In the genomic region with DNA sequence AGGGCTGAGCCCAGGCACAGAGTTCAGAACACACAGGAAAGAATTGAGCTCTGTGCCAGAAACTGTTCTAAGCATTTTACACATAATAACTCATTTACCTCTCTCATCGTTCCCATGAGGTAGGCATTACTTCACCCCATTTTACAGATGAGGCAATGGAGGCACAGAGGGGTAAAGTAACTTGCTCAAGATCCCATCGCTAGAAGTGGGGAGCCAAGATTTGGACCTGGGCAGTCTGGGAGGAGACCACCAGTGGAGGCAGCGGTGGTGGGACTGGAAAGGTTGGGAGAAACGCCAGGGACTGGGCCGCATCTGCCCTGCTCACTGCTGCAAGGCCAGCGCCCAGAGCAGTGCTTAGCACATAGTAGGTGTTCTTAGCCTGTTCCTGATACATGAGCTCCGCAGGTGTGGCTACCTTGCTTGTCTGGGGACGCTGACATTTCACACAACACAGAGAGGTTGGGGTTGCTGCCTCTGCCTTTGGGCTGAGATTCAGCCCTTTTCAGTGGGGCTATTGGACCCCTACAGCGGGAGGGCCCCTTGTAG, we compare ENCODE assay signal across 8 cellular contexts. TPM values are rescaled to one million over a fixed set of nuclear protein-coding genes. Genes with fewer than 3 reads are reported as not detected.
DNase-seq lines count a peak whose midpoint lies in the region; ATAC-seq and TF ChIP-seq lines count a peak whose summit lies in the region.

No MANE protein-coding gene starts in this region.

- DNase-seq in heart left ventricle, result peak in 3 of 5 donors; percentile 3 to 21 (median 15)
- DNase-seq in right atrium auricular region (ENCODE audit: low spot score), result no peak
- DNase-seq in activated naive CD8-positive, alpha-beta T cell treated with anti-CD3 and anti-CD28 coated beads, Interleukin-2, amount 50 U/mL, for 24 hours, result no peak
- DNase-seq in mesothelial cell of epicardium (ENCODE audit: low spot score in 2 of 2, unreplicated experiment in 2 of 2), result no peak
- peak; percentile 11 to 17 for DNase-seq in uterus
- no peak for DNase-seq in prostate gland (ENCODE audit: low spot score)
- DNase-seq in substantia nigra (lab: John Stamatoyannopoulos, UW), result no peak
- DNase-seq in WERI-Rb-1, result no peak

- TF ChIP-seq POLR2A in heart left ventricle (IDR thresholded peaks at IDR 0.05) (no peak), uterus (IDR thresholded peaks at IDR 0.05) (no peak), prostate gland (IDR thresholded peaks at IDR 0.05) (no peak)

- H3K27ac ChIP-seq in heart left ventricle, result peak overlapping the region in 7 of 12 donors; percentile 30 to 83 (median 48)
- H3K27ac ChIP-seq in right atrium auricular region, result peak overlapping the region in 1 of 2 donors; percentile 6
- peak overlapping the region in 1 of 2 donors; percentile 32 for H3K27ac ChIP-seq in uterus
- H3K27ac ChIP-seq in prostate gland, result no peak overlapping the region
- no peak overlapping the region for H3K27ac ChIP-seq in substantia nigra (ENCODE audit: low read depth, low read length, poor library complexity, severe bottlenecking)
- H3K27ac ChIP-seq in WERI-Rb-1, result no peak overlapping the region

- peaks cover 61% of the 10 kb centered on the region for H3K4me1 Mint-ChIP-seq in activated naive CD8-positive, alpha-beta T cell treated with anti-CD3 and anti-CD28 coated beads, Interleukin-2, amount 50 U/mL, for 24 hours
- H3K4me1 Mint-ChIP-seq in mesothelial cell of epicardium, result peaks cover 76% of the 10 kb centered on the region

- peak overlapping the region; percentile 91 for H3K27ac Mint-ChIP-seq in activated naive CD8-positive, alpha-beta T cell treated with anti-CD3 and anti-CD28 coated beads, Interleukin-2, amount 50 U/mL, for 24 hours
- H3K27ac Mint-ChIP-seq in mesothelial cell of epicardium, result peak overlapping the region; percentile 95

- peaks cover 6 to 68% (median 43%) of the 10 kb centered on the region in 12 donors for H3K4me1 ChIP-seq in heart left ventricle
- peaks cover 0 to 62% of the 10 kb centered on the region in 2 donors for H3K4me1 ChIP-seq in right atrium auricular region
- H3K4me1 ChIP-seq in uterus, result peaks cover 0 to 18% of the 10 kb centered on the region in 2 donors
- no peaks in the 10 kb centered on the region for H3K4me1 ChIP-seq in prostate gland (replicated peaks)

- no peaks in the 10 kb centered on the region for H3K36me3 Mint-ChIP-seq in activated naive CD8-positive, alpha-beta T cell treated with anti-CD3 and anti-CD28 coated beads, Interleukin-2, amount 50 U/mL, for 24 hours (ENCODE audit: low read depth)
- no peaks in the 10 kb centered on the region for H3K36me3 Mint-ChIP-seq in mesothelial cell of epicardium

- H3K27me3 ChIP-seq in heart left ventricle, result no peaks in the 10 kb centered on the region
- H3K27me3 ChIP-seq in right atrium auricular region, result no peaks in the 10 kb centered on the region
- no peaks in the 10 kb centered on the region for H3K27me3 ChIP-seq in uterus
- no peaks in the 10 kb centered on the region for H3K27me3 ChIP-seq in prostate gland (replicated peaks; ENCODE audit: insufficient read depth)
- H3K27me3 ChIP-seq in WERI-Rb-1 (ENCODE audit: insufficient read depth, low read depth, severe bottlenecking), result no peaks in the 10 kb centered on the region

- H3K9me3 ChIP-seq in heart left ventricle (no peaks in the 10 kb centered on the region), right atrium auricular region (no peaks in the 10 kb centered on the region), uterus (no peaks in the 10 kb centered on the region), prostate gland (no peaks in the 10 kb centered on the region), WERI-Rb-1 (ENCODE audit: severe bottlenecking) (peaks cover 4% of the 10 kb centered on the region)

- no peak for TF ChIP-seq CTCF in heart left ventricle (IDR thresholded peaks at IDR 0.05)
- no peak for TF ChIP-seq CTCF in right atrium auricular region (IDR thresholded peaks at IDR 0.05)
- no peak for TF ChIP-seq CTCF in mesothelial cell of epicardium (IDR thresholded peaks at IDR 0.05; ENCODE audit: unreplicated experiment)
- TF ChIP-seq CTCF in uterus (IDR thresholded peaks at IDR 0.05), result no peak
- no peak for TF ChIP-seq CTCF in prostate gland (IDR thresholded peaks at IDR 0.05)
- no peak for TF ChIP-seq CTCF in WERI-Rb-1 (IDR thresholded peaks at IDR 0.05; ENCODE audit: low read depth, low read length)

- H3K27me3 Mint-ChIP-seq in activated naive CD8-positive, alpha-beta T cell treated with anti-CD3 and anti-CD28 coated beads, Interleukin-2, amount 50 U/mL, for 24 hours, result no peaks in the 10 kb centered on the region
- no peaks in the 10 kb centered on the region for H3K27me3 Mint-ChIP-seq in mesothelial cell of epicardium (ENCODE audit: low read depth)

- ATAC-seq in heart left ventricle, result no peak
- no peak for ATAC-seq in activated naive CD8-positive, alpha-beta T cell treated with anti-CD3 and anti-CD28 coated beads, Interleukin-2, amount 50 U/mL, for 24 hours

- H3K36me3 ChIP-seq in heart left ventricle, result no peaks in the 10 kb centered on the region
- H3K36me3 ChIP-seq in right atrium auricular region, result no peaks in the 10 kb centered on the region
- H3K36me3 ChIP-seq in uterus, result no peaks in the 10 kb centered on the region
- H3K36me3 ChIP-seq in prostate gland, result no peaks in the 10 kb centered on the region
- no peaks in the 10 kb centered on the region for H3K36me3 ChIP-seq in WERI-Rb-1

- H3K4me3 Mint-ChIP-seq in activated naive CD8-positive, alpha-beta T cell treated with anti-CD3 and anti-CD28 coated beads, Interleukin-2, amount 50 U/mL, for 24 hours, result no peak overlapping the region
- H3K4me3 Mint-ChIP-seq in mesothelial cell of epicardium, result no peak overlapping the region

- no peak overlapping the region for H3K4me3 ChIP-seq in heart left ventricle
- H3K4me3 ChIP-seq in right atrium auricular region, result no peak overlapping the region
- no peak overlapping the region for H3K4me3 ChIP-seq in uterus
- H3K4me3 ChIP-seq in prostate gland, result no peak overlapping the region
- no peak overlapping the region for H3K4me3 ChIP-seq in WERI-Rb-1 (ENCODE audit: low read depth, low read length)

- 78 to 86% (median 83%) methylated on average over 7 to 9 of the region's 9 CpGs for WGBS in heart left ventricle, 4 donors
- WGBS in prostate gland, result 81% methylated on average over 9 of the region's 9 CpGs

- no peaks in the 10 kb centered on the region for H3K9me3 Mint-ChIP-seq in activated naive CD8-positive, alpha-beta T cell treated with anti-CD3 and anti-CD28 coated beads, Interleukin-2, amount 50 U/mL, for 24 hours
- no peaks in the 10 kb centered on the region for H3K9me3 Mint-ChIP-seq in mesothelial cell of epicardium

- intact Hi-C loops in heart left ventricle (cut with DNase I) (loop anchor here in 8 of 10 donors (1.0 to 10.0 kb wide), 8 partner anchors 53 to 191 kb away; a partner anchor contains a TSS), uterus (cut with DNase I; ENCODE audit: low total_unique reads) (no loop called here), prostate gland (cut with DNase I) (loop anchor here (5.0 kb wide), 1 partner anchor 191 kb away; a partner anchor contains a TSS)

RNA-seq across cellular contexts. Expression of a gene that starts 27.8 kb away (rescaled TPM):
- total RNA-seq in heart left ventricle (under 1 TPM in 5 of 9 donors, not detected in 4; 0.25 to 0.75 (median 0.29) TPM), right atrium auricular region (under 1 TPM in 1 of 2 donors, not detected in 1; 0.19 TPM), mesothelial cell of epicardium (0.13 to 0.34 TPM in 2 of 3 replicates, not detected in the other), uterus (under 1 TPM in 2 of 4 donors, not detected in 2; 0.26 to 0.29 TPM), prostate gland (under 1 TPM in 1 of 2 donors, not detected in 1; 0.34 TPM)
- polyA plus RNA-seq in heart left ventricle, result under 1 TPM in 1 of 2 donors, not detected in 1; 0.30 TPM

RNA-seq across cellular contexts. Expression of a gene that starts 50.7 kb away (rescaled TPM):
- 100 to 1,000 TPM in 4 of 9 donors, 10 to 100 TPM in 5; 52.3 to 237 (median 91.5) TPM for total RNA-seq in heart left ventricle
- 100 to 1,000 TPM in 1 of 2 donors, 10 to 100 TPM in 1; 53.1 to 224 TPM for polyA plus RNA-seq in heart left ventricle
- 100 to 1,000 TPM; 121 to 197 TPM for total RNA-seq in right atrium auricular region
- total RNA-seq in mesothelial cell of epicardium, result 49.7 to 57.9 TPM (median 55.2 TPM) in 3 replicates
- total RNA-seq in uterus, result 100 to 1,000 TPM in 1 of 4 donors, 10 to 100 TPM in 3; 39.1 to 104 (median 61.0) TPM
- 100 to 1,000 TPM; 103 to 383 TPM for total RNA-seq in prostate gland

Comparison
In these comparisons a context has a peak if more than half of its experiments do, and no peak if none do; other contexts are left out.
1. DNase-seq: peak in heart left ventricle (3 of 5) and uterus (2 of 2); none in right atrium auricular region (single experiment), activated naive CD8-positive, alpha-beta T cell treated with anti-CD3 and anti-CD28 coated beads, Interleukin-2, amount 50 U/mL, for 24 hours (single experiment), mesothelial cell of epicardium (0 of 2), prostate gland (single experiment), substantia nigra (0 of 49) and WERI-Rb-1 (single experiment).
2. H3K27ac ChIP-seq: peak in heart left ventricle (7 of 12); none in prostate gland (0 of 2), substantia nigra (single experiment) and WERI-Rb-1 (single experiment).